1 cellular context compared by ENCODE assay signal in the genomic region with DNA sequence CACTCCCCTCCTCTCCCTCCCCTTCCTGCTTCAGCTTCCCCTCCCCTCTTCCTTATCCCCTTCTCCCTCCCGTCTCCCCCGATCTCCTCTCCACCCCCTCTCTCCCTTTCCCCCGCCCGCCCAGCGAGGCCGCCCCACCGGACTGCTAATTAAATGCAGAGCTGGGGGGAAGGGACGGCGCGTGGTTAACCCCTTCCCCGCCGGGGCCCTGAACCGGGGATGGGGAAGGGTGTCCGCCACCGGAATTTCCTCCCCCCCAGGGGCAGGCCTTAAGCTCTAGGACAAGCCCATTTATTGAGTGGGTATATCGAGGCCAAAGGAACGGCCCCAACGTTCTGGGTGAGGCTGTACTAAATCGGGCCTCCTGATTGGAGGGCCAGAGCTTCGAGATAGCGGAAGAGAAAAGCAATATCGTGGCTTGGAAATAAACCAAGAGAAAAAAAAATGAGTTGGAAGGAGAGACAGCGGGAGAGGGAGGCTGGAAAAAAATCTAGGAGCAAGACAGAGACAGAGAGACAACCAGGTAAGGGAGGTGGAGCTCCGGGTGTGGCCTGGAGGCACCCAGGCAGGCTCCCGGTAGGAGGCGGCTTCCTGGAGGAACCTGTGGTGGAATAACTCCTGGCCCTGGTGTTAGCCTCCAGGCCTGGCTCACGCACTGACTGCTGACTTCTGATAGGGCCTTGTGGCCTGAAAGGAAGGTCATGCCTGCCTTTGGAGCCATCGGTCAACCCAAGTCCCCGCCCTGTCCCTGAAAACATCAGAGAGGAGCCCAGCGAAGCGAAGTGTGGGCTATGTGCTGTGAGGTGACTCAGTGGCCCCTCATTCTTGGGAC.
TF ChIP-seq lines count a peak whose summit lies in the region.

No MANE protein-coding gene starts in this region.

TF ChIP-seq in K562, 482 proteins besides CTCF, POLR2A, EP300 and RAD21 (continued from another document and continues in another):
- TF ChIP-seq ZBTB11 (CRISPR knock-in tag; IDR thresholded peaks at IDR 0.05): no peak; a peak in 1 of 6 replicates
- peak; percentile 67 for TF ChIP-seq ZFX (CRISPR knock-in tag; IDR thresholded peaks at IDR 0.05)
- TF ChIP-seq SRSF1 (IDR thresholded peaks at IDR 0.05; ENCODE audit: low read depth, low read length): no peak
- TF ChIP-seq ZKSCAN3 (CRISPR knock-in tag; IDR thresholded peaks at IDR 0.05): no peak
- TF ChIP-seq ZNF717 (CRISPR knock-in tag; IDR thresholded peaks at IDR 0.05): no peak
- no peak for TF ChIP-seq TARDBP (IDR thresholded peaks at IDR 0.05)
- no peak for TF ChIP-seq POU5F1 (IDR thresholded peaks at IDR 0.05; ENCODE audit: borderline replicate concordance, low read depth, low read length, partially characterized antibody)
- TF ChIP-seq, protein P1, sequence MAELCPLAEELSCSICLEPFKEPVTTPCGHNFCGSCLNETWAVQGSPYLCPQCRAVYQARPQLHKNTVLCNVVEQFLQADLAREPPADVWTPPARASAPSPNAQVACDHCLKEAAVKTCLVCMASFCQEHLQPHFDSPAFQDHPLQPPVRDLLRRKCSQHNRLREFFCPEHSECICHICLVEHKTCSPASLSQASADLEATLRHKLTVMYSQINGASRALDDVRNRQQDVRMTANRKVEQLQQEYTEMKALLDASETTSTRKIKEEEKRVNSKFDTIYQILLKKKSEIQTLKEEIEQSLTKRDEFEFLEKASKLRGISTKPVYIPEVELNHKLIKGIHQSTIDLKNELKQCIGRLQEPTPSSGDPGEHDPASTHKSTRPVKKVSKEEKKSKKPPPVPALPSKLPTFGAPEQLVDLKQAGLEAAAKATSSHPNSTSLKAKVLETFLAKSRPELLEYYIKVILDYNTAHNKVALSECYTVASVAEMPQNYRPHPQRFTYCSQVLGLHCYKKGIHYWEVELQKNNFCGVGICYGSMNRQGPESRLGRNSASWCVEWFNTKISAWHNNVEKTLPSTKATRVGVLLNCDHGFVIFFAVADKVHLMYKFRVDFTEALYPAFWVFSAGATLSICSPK (IDR thresholded peaks at IDR 0.05; ENCODE audit: borderline replicate concordance): peak; percentile 62
- no peak for TF ChIP-seq IRF2 (CRISPR knock-in tag; IDR thresholded peaks at IDR 0.05)
- no peak for TF ChIP-seq SAFB (IDR thresholded peaks at IDR 0.05; ENCODE audit: borderline replicate concordance, low read depth, low read length)
- no peak; a peak in 1 of 4 replicates for TF ChIP-seq TRIM24 (IDR thresholded peaks at IDR 0.05)
- no peak; the same call in 1 of the 2 replicates for TF ChIP-seq ZNF134 (CRISPR knock-in tag; conservative IDR thresholded peaks at IDR 0.05)
- no peak for TF ChIP-seq NCOA2 (IDR thresholded peaks at IDR 0.05; ENCODE audit: partially characterized antibody in 2 of 2)
- peak; percentile 92 for TF ChIP-seq ADNP (tag; IDR thresholded peaks at IDR 0.05)
- TF ChIP-seq ZNF507 (tag; conservative IDR thresholded peaks at IDR 0.05): no peak
- TF ChIP-seq COPS2 (conservative IDR thresholded peaks at IDR 0.05): no peak
- no peak for TF ChIP-seq POLR2H (tag; IDR thresholded peaks at IDR 0.05; ENCODE audit: low read depth)
- TF ChIP-seq, protein P2, sequence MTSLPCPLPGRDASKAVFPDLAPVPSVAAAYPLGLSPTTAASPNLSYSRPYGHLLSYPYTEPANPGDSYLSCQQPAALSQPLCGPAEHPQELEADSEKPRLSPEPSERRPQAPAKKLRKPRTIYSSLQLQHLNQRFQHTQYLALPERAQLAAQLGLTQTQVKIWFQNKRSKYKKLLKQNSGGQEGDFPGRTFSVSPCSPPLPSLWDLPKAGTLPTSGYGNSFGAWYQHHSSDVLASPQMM (CRISPR knock-in tag; IDR thresholded peaks at IDR 0.05): no peak
- TF ChIP-seq, protein P3, sequence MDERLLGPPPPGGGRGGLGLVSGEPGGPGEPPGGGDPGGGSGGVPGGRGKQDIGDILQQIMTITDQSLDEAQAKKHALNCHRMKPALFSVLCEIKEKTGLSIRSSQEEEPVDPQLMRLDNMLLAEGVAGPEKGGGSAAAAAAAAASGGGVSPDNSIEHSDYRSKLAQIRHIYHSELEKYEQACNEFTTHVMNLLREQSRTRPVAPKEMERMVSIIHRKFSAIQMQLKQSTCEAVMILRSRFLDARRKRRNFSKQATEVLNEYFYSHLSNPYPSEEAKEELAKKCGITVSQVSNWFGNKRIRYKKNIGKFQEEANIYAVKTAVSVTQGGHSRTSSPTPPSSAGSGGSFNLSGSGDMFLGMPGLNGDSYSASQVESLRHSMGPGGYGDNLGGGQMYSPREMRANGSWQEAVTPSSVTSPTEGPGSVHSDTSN (CRISPR knock-in tag; IDR thresholded peaks at IDR 0.05; ENCODE audit: low read depth): no peak
- TF ChIP-seq, protein P3 (tag; conservative IDR thresholded peaks at IDR 0.05; ENCODE audit: low read depth): peak; percentile 62
- TF ChIP-seq ZNF639 (CRISPR knock-in tag; conservative IDR thresholded peaks at IDR 0.05 in 1 of 2, IDR thresholded peaks at IDR 0.05 in 1 of 2): peak in 1 of 2 experiments; percentile 83; a peak in 1 of 4 replicates
- peak; percentile 24; the same call in 1 of the 2 replicates for TF ChIP-seq SMAD4 (CRISPR knock-in tag; conservative IDR thresholded peaks at IDR 0.05)
- no peak for TF ChIP-seq MCM2 (IDR thresholded peaks at IDR 0.05; ENCODE audit: low read depth)
- 0 out of 2 replicates have a peak, but pooled peaks have one; percentile 18 for TF ChIP-seq MTA3 (IDR thresholded peaks at IDR 0.05; ENCODE audit: borderline replicate concordance)
- no peak for TF ChIP-seq ZNF165 (CRISPR knock-in tag; IDR thresholded peaks at IDR 0.05; ENCODE audit: borderline replicate concordance)
- no peak for TF ChIP-seq ZNF589 (CRISPR knock-in tag; IDR thresholded peaks at IDR 0.05; ENCODE audit: low read depth)
- TF ChIP-seq, protein P4, sequence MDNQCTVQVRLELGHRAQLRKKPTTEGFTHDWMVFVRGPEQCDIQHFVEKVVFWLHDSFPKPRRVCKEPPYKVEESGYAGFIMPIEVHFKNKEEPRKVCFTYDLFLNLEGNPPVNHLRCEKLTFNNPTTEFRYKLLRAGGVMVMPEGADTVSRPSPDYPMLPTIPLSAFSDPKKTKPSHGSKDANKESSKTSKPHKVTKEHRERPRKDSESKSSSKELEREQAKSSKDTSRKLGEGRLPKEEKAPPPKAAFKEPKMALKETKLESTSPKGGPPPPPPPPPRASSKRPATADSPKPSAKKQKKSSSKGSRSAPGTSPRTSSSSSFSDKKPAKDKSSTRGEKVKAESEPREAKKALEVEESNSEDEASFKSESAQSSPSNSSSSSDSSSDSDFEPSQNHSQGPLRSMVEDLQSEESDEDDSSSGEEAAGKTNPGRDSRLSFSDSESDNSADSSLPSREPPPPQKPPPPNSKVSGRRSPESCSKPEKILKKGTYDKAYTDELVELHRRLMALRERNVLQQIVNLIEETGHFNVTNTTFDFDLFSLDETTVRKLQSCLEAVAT (IDR thresholded peaks at IDR 0.05): peak; percentile 61 to 74; a peak in 2 of 4 replicates
- no peak for TF ChIP-seq NR0B1 (IDR thresholded peaks at IDR 0.05; ENCODE audit: partially characterized antibody)
- peak; percentile 57 to 68; a peak in 3 of 4 replicates for TF ChIP-seq NRF1 (conservative IDR thresholded peaks at IDR 0.05 in 1 of 2, IDR thresholded peaks at IDR 0.05 in 1 of 2)
- TF ChIP-seq RBFOX2 (IDR thresholded peaks at IDR 0.05; ENCODE audit: low read depth, low read length): no peak; the same call in 1 of the 2 replicates
- peak; percentile 36; the same call in 1 of the 2 replicates for TF ChIP-seq MEF2D (tag; conservative IDR thresholded peaks at IDR 0.05; ENCODE audit: low read depth)
- TF ChIP-seq FOXK2 (conservative IDR thresholded peaks at IDR 0.05 in 1 of 2, IDR thresholded peaks at IDR 0.05 in 1 of 2; ENCODE audit: low read depth in 2 of 2): peak in 1 of 2 experiments; percentile 22; a peak in 1 of 4 replicates
- no peak for TF ChIP-seq CBFB (CRISPR knock-in tag; IDR thresholded peaks at IDR 0.05)
- no peak for TF ChIP-seq ILK (tag; IDR thresholded peaks at IDR 0.05; ENCODE audit: borderline replicate concordance, low read depth)
- no peak for TF ChIP-seq FOS (IDR thresholded peaks at IDR 0.05; ENCODE audit: extremely low read depth, insufficient read length)
- TF ChIP-seq ZNF217 (CRISPR knock-in tag; IDR thresholded peaks at IDR 0.05): no peak
- TF ChIP-seq MITF (IDR thresholded peaks at IDR 0.05): no peak
- TF ChIP-seq ZNF778 (CRISPR knock-in tag; IDR thresholded peaks at IDR 0.05): no peak
- peak; percentile 76 for TF ChIP-seq TBP (optimal IDR thresholded peaks at IDR 0.05; ENCODE audit: low read depth, low read length)
- no peak for TF ChIP-seq ZBED1 (IDR thresholded peaks at IDR 0.05)
- TF ChIP-seq, protein P5, sequence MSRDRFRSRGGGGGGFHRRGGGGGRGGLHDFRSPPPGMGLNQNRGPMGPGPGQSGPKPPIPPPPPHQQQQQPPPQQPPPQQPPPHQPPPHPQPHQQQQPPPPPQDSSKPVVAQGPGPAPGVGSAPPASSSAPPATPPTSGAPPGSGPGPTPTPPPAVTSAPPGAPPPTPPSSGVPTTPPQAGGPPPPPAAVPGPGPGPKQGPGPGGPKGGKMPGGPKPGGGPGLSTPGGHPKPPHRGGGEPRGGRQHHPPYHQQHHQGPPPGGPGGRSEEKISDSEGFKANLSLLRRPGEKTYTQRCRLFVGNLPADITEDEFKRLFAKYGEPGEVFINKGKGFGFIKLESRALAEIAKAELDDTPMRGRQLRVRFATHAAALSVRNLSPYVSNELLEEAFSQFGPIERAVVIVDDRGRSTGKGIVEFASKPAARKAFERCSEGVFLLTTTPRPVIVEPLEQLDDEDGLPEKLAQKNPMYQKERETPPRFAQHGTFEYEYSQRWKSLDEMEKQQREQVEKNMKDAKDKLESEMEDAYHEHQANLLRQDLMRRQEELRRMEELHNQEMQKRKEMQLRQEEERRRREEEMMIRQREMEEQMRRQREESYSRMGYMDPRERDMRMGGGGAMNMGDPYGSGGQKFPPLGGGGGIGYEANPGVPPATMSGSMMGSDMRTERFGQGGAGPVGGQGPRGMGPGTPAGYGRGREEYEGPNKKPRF (IDR thresholded peaks at IDR 0.05; ENCODE audit: low read depth, low read length): no peak
- no peak for TF ChIP-seq ZFP1 (CRISPR knock-in tag; IDR thresholded peaks at IDR 0.05)
- TF ChIP-seq LCOR (CRISPR knock-in tag; IDR thresholded peaks at IDR 0.05): no peak
- peak; percentile 90; the same call in 1 of the 2 replicates for TF ChIP-seq PHF21A (IDR thresholded peaks at IDR 0.05; ENCODE audit: borderline replicate concordance, low read depth)
